24 cellular contexts compared by ENCODE assay signal in genomic region chr16:1845985-1846384, GRCh38. TPM values are rescaled to one million over a fixed set of nuclear protein-coding genes. Genes with fewer than 3 reads are reported as not detected.
"Had no signal": no experiment of that assay in that cellular context is flagged by ENCODE, and none has a peak within 500 bp of the region (broad histone marks: within the 10 kb centered on the region; RNA-seq: fewer than 3 reads in every experiment).

No MANE protein-coding gene starts in this region.

- H3K27ac ChIP-seq: colonic mucosa, epithelial cell of prostate, esophagus squamous epithelium, gastrocnemius medialis, heart right ventricle, left lung, lower lobe of right lung had no signal

- DNase-seq: colonic mucosa; cortex of kidney; effector CD8-positive, alpha-beta T cell; effector memory CD8-positive, alpha-beta T cell; endodermal cell; erythroblast; esophagus squamous epithelium; foreskin fibroblast; foreskin melanocyte; gastrocnemius medialis; glutamatergic neuron; head of caudate nucleus; heart right ventricle; hippocampal formation; left cardiac atrium; left lung; left ventricle myocardium superior; lower lobe of right lung; mesendoderm; midbrain; naive thymus-derived CD4-positive, alpha-beta T cell had no signal

- H3K27me3 ChIP-seq: colonic mucosa, gastrocnemius medialis had no signal

- H3K4me3 ChIP-seq: colonic mucosa, esophagus squamous epithelium, gastrocnemius medialis, heart right ventricle, left lung, lower lobe of right lung had no signal

- H3K36me3 ChIP-seq: colonic mucosa, esophagus squamous epithelium, gastrocnemius medialis, heart right ventricle, left lung, lower lobe of right lung had no signal

- H3K4me1 ChIP-seq: colonic mucosa, esophagus squamous epithelium, gastrocnemius medialis, heart right ventricle, left lung, lower lobe of right lung had no signal

- ATAC-seq: effector memory CD8-positive, alpha-beta T cell; esophagus mucosa; gastrocnemius medialis; heart right ventricle; left cardiac atrium; left lung; left ventricle myocardium superior; lower lobe of right lung; naive thymus-derived CD4-positive, alpha-beta T cell had no signal

- H3K9me3 ChIP-seq: colonic mucosa, esophagus squamous epithelium, gastrocnemius medialis, heart right ventricle, left lung, lower lobe of right lung had no signal

RNA-seq across cellular contexts. Expression of gene MEIOB, which starts 26.0 kb away (rescaled TPM):
- polyA plus RNA-seq: heart right ventricle; keratinocyte; naive thymus-derived CD4-positive, alpha-beta T cell had no signal

RNA-seq across cellular contexts. Expression of gene IGFALS, which starts 52.5 kb away (rescaled TPM):
- polyA plus RNA-seq: keratinocyte had no signal
